ENCODE assay signal across 8 cellular contexts in the genomic region with DNA sequence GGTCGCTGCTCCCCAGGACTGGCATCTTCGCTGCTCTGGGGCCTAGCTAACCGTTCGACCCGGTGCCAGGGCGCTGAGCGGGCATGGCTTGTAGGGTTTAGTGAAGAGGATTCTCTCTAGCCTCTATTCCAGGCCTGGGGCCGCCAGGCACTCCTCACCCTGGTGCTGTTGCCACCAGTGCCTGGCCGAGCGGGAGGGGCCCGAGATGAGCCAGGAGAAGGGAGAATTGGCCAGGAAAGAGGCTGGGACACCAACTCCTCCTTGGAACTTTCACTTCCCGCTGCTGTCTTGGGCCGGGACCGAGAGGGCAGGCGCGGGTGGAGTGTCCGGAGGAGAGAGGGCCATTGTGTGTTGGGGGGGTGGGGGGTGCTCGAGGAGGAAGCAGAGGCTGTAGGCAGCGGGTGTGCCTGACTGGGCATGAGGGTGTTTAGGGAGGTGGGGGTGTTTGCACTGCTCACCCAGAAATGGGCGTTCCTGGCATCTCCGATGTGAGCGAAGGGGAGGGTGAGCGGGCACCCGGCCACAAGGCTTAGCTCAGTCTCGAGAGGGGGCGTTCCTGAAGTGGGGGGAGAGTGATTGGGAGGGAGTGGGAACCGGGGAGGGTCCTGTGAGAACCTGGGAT. TPM values are rescaled to one million over a fixed set of nuclear protein-coding genes. Genes with fewer than 3 reads are reported as not detected.
DNase-seq lines count a peak whose midpoint lies in the region; ATAC-seq and TF ChIP-seq lines count a peak whose summit lies in the region.

No MANE protein-coding gene starts in this region.

- H3K27ac Mint-ChIP-seq in progenitor cell of endocrine pancreas: no peak overlapping the region

- H3K27me3 ChIP-seq in left ventricle myocardium inferior (ENCODE audit: low read depth): no peaks in the 10 kb centered on the region

- no peaks in the 10 kb centered on the region for H3K36me3 Mint-ChIP-seq in progenitor cell of endocrine pancreas (ENCODE audit: insufficient read depth)

- intact Hi-C loops in left ventricle myocardium inferior (cut with micrococcal nuclease): no loop called here

- peak overlapping the region; percentile 80 for H3K4me3 ChIP-seq in left ventricle myocardium inferior

- no peaks in the 10 kb centered on the region for H3K9me3 Mint-ChIP-seq in progenitor cell of endocrine pancreas (ENCODE audit: low read depth)

- peak; percentile 19 for DNase-seq in GDM1 (lab: John Stamatoyannopoulos, UW)
- DNase-seq in HT1080 (ENCODE audit: low read depth): peak; percentile 61
- DNase-seq in SKM-1 treated with dmso at 0.1 percent for 144 hours (lab: John Stamatoyannopoulos, UW; ENCODE audit: unreplicated experiment): peak; percentile 32
- peak in 39 of 56 donors; percentile 4 to 70 (median 48) for DNase-seq in amygdala (lab: John Stamatoyannopoulos, UW)
- peak; percentile 74 for DNase-seq in left ventricle myocardium inferior
- no peak for DNase-seq in progenitor cell of endocrine pancreas (ENCODE audit: low spot score, unreplicated experiment)
- DNase-seq in LoVo (ENCODE audit: low spot score): no peak

- peaks cover 62% of the 10 kb centered on the region for H3K4me1 ChIP-seq in left ventricle myocardium inferior

- H3K27me3 Mint-ChIP-seq in progenitor cell of endocrine pancreas: peaks cover 21% of the 10 kb centered on the region

- H3K27ac ChIP-seq in left ventricle myocardium inferior (replicated peaks): peak overlapping the region; percentile 98

- TF ChIP-seq CTCF in left ventricle myocardium inferior (IDR thresholded peaks at IDR 0.05; ENCODE audit: borderline replicate concordance): no peak
- TF ChIP-seq CTCF in progenitor cell of endocrine pancreas (IDR thresholded peaks at IDR 0.05; ENCODE audit: unreplicated experiment): no peak

- no peaks in the 10 kb centered on the region for H3K9me3 ChIP-seq in left ventricle myocardium inferior (replicated peaks)

- ATAC-seq in HG03097 (IDR thresholded peaks at IDR 0.05; ENCODE audit: low FRiP score, unreplicated experiment): no peak

- peak overlapping the region; percentile 63 for H3K4me3 Mint-ChIP-seq in progenitor cell of endocrine pancreas (ENCODE audit: low read depth)

- H3K36me3 ChIP-seq in left ventricle myocardium inferior: peaks cover 38% of the 10 kb centered on the region

- peaks cover 12% of the 10 kb centered on the region for H3K4me1 Mint-ChIP-seq in progenitor cell of endocrine pancreas (ENCODE audit: low read depth)

RNA-seq across cellular contexts. Expression of a gene that starts 0.8 kb away (rescaled TPM):
- total RNA-seq in HT1080 (2014; rRNA removed; shearing (Covaris generic)): 198 and 262 TPM in 2 replicates
- polyA plus RNA-seq in HT1080 (2015; cell fraction: cytosol; rRNA removed): 184 and 202 TPM in 2 replicates
- polyA plus RNA-seq in HT1080 (2015; cell fraction: nucleus; rRNA removed): 134 and 171 TPM in 2 replicates
- 82.1 TPM for total RNA-seq in left ventricle myocardium inferior
- total RNA-seq in progenitor cell of endocrine pancreas: 20.9 and 22.1 TPM in 2 replicates

RNA-seq across cellular contexts. Expression of a gene that starts 11.7 kb away (rescaled TPM):
- 8.4 and 11.0 TPM in 2 replicates for total RNA-seq in HT1080 (2014; rRNA removed; shearing (Covaris generic))
- 3.6 and 5.9 TPM in 2 replicates for polyA plus RNA-seq in HT1080 (2015; cell fraction: cytosol; rRNA removed)
- polyA plus RNA-seq in HT1080 (2015; cell fraction: nucleus; rRNA removed): 3.1 and 4.2 TPM in 2 replicates
- total RNA-seq in left ventricle myocardium inferior (1.7 TPM), progenitor cell of endocrine pancreas (45.5 and 46.8 TPM in 2 replicates)

RNA-seq across cellular contexts. Expression of a gene that starts 18.3 kb away (rescaled TPM):
- 0.17 TPM in 1 of 2 replicates, not detected in the other for total RNA-seq in HT1080 (2014; rRNA removed; shearing (Covaris generic))
- polyA plus RNA-seq in HT1080 (2015; cell fraction: cytosol; rRNA removed): not detected in 2 replicates
- not detected in 2 replicates for polyA plus RNA-seq in HT1080 (2015; cell fraction: nucleus; rRNA removed)
- total RNA-seq in left ventricle myocardium inferior (not detected), progenitor cell of endocrine pancreas (not detected in 2 replicates)

RNA-seq across cellular contexts. Expression of a gene that starts 18.3 kb away (rescaled TPM):
- total RNA-seq in HT1080 (2014; rRNA removed; shearing (Covaris generic)): 0.03 TPM in 1 of 2 replicates, not detected in the other
- 0.03 TPM in 1 of 2 replicates, not detected in the other for polyA plus RNA-seq in HT1080 (2015; cell fraction: cytosol; rRNA removed)
- 0.16 and 0.49 TPM in 2 replicates for polyA plus RNA-seq in HT1080 (2015; cell fraction: nucleus; rRNA removed)
- total RNA-seq in left ventricle myocardium inferior: not detected
- total RNA-seq in progenitor cell of endocrine pancreas: 2.2 TPM in 2 replicates

RNA-seq across cellular contexts. Expression of a gene that starts 26.7 kb away (rescaled TPM):
- 3.3 and 7.0 TPM in 2 replicates for total RNA-seq in HT1080 (2014; rRNA removed; shearing (Covaris generic))
- polyA plus RNA-seq in HT1080 (2015; cell fraction: cytosol; rRNA removed): 2.6 and 5.2 TPM in 2 replicates
- polyA plus RNA-seq in HT1080 (2015; cell fraction: nucleus; rRNA removed): 2.0 and 2.4 TPM in 2 replicates
- 0.71 TPM for total RNA-seq in left ventricle myocardium inferior
- total RNA-seq in progenitor cell of endocrine pancreas: 9.0 and 10.5 TPM in 2 replicates

Comparison
In these comparisons a context has a peak if more than half of its experiments do, and no peak if none do; other contexts are left out.
1. DNase-seq: peak in GDM1 (single experiment), HT1080 (single experiment), SKM-1 treated with dmso at 0.1 percent for 144 hours (single experiment), amygdala (39 of 56) and left ventricle myocardium inferior (single experiment); none in progenitor cell of endocrine pancreas (single experiment) and LoVo (single experiment).